In genomic region chr12:94603434-94604068, GRCh38 we compare ENCODE assay signal across 8 cellular contexts. TPM values are rescaled to one million over a fixed set of nuclear protein-coding genes. Genes with fewer than 3 reads are reported as not detected.
DNase-seq lines count a peak whose midpoint lies in the region; ATAC-seq and TF ChIP-seq lines count a peak whose summit lies in the region.

No MANE protein-coding gene starts in this region.

- no peak overlapping the region for H3K4me3 ChIP-seq in Loucy (ENCODE audit: low read length, poor library complexity, severe bottlenecking)
- H3K4me3 ChIP-seq in left ventricle myocardium inferior: no peak overlapping the region

- ATAC-seq in activated T-cell treated with anti-CD3 and anti-CD28 coated beads, Interleukin-2, amount 50 U/mL, for 4 hours: peak in 1 of 2 donors; percentile 46

- no peaks in the 10 kb centered on the region for H3K9me2 ChIP-seq in Loucy (replicated peaks; ENCODE audit: low read depth, low read length)

- H3K4me1 Mint-ChIP-seq in activated T-cell treated with anti-CD3 and anti-CD28 coated beads, Interleukin-2, amount 50 U/mL, for 4 hours (ENCODE audit: low read depth): no peaks in the 10 kb centered on the region

- no peaks in the 10 kb centered on the region for H3K79me2 ChIP-seq in Loucy (ENCODE audit: insufficient read depth, low read length)

- DNase-seq in CMK (ENCODE audit: low read depth) (peak; percentile 5), left ventricle myocardium inferior (no peak), NCI-H345 (lab: John Stamatoyannopoulos, UW) (no peak), anterior cingulate cortex (lab: John Stamatoyannopoulos, UW) (no peak), mesenteric fat pad (ENCODE audit: low spot score) (no peak)
- DNase-seq in activated T-cell treated with anti-CD3 and anti-CD28 coated beads, Interleukin-2, amount 50 U/mL, for 4 hours: peak; percentile 48
- DNase-seq in stimulated activated CD4-positive, alpha-beta T cell treated with anti-CD3 and anti-CD28 coated beads, Interleukin-4, amount 100 ng/mL, for 48 hours (ENCODE audit: low read depth in 2 of 2): peak; percentile 43 to 49

- no peak overlapping the region for H3K27ac ChIP-seq in left ventricle myocardium inferior (replicated peaks)

- no peaks in the 10 kb centered on the region for H3K27me3 ChIP-seq in Loucy (ENCODE audit: insufficient read depth, low read length, poor library complexity, severe bottlenecking)
- no peaks in the 10 kb centered on the region for H3K27me3 ChIP-seq in left ventricle myocardium inferior (ENCODE audit: low read depth)

- TF ChIP-seq CTCF in Loucy (conservative IDR thresholded peaks at IDR 0.05; ENCODE audit: low read length) (peak; percentile 78), left ventricle myocardium inferior (IDR thresholded peaks at IDR 0.05; ENCODE audit: borderline replicate concordance) (peak; percentile 74)

- intact Hi-C loops in left ventricle myocardium inferior (cut with micrococcal nuclease): no loop called here

- no peak overlapping the region for H2AFZ ChIP-seq in Loucy (ENCODE audit: low read length)

- no peak overlapping the region for H3K4me3 Mint-ChIP-seq in activated T-cell treated with anti-CD3 and anti-CD28 coated beads, Interleukin-2, amount 50 U/mL, for 4 hours

- peaks cover 12% of the 10 kb centered on the region for H3K9me3 Mint-ChIP-seq in activated T-cell treated with anti-CD3 and anti-CD28 coated beads, Interleukin-2, amount 50 U/mL, for 4 hours

- H3K9me3 ChIP-seq in Loucy (ENCODE audit: insufficient read depth, low read depth, low read length) (no peaks in the 10 kb centered on the region), left ventricle myocardium inferior (replicated peaks) (peaks cover 19% of the 10 kb centered on the region)

- H3K36me3 ChIP-seq in Loucy (ENCODE audit: insufficient read depth, low read length): no peaks in the 10 kb centered on the region
- H3K36me3 ChIP-seq in left ventricle myocardium inferior: no peaks in the 10 kb centered on the region

- H4K20me1 ChIP-seq in Loucy (ENCODE audit: insufficient read depth, low read length, poor library complexity, severe bottlenecking): no peaks in the 10 kb centered on the region

- H3K4me1 ChIP-seq in Loucy (ENCODE audit: insufficient read depth, low read length, poor library complexity, severe bottlenecking) (peaks cover 8% of the 10 kb centered on the region), left ventricle myocardium inferior (no peaks in the 10 kb centered on the region)

- H3F3A ChIP-seq in Loucy (ENCODE audit: low read depth): no peaks in the 10 kb centered on the region

- no peaks in the 10 kb centered on the region for H3K36me3 Mint-ChIP-seq in activated T-cell treated with anti-CD3 and anti-CD28 coated beads, Interleukin-2, amount 50 U/mL, for 4 hours (ENCODE audit: insufficient read depth)

- H3K27me3 Mint-ChIP-seq in activated T-cell treated with anti-CD3 and anti-CD28 coated beads, Interleukin-2, amount 50 U/mL, for 4 hours (ENCODE audit: low read depth): peaks cover 12% of the 10 kb centered on the region

- no peak overlapping the region for H3K4me2 ChIP-seq in Loucy (ENCODE audit: low read depth, low read length, poor library complexity, severe bottlenecking)

- no peak overlapping the region for H3K9ac ChIP-seq in Loucy (ENCODE audit: low read depth, low read length, poor library complexity, severe bottlenecking)

RNA-seq across cellular contexts. Expression of gene TMCC3, which starts 46.8 kb away (rescaled TPM):
- total RNA-seq in activated T-cell treated with anti-CD3 and anti-CD28 coated beads, Interleukin-2, amount 50 U/mL, for 4 hours: under 1 TPM; 0.10 to 0.21 (median 0.11) TPM
- total RNA-seq in left ventricle myocardium inferior (1.7 TPM), mesenteric fat pad (15.8 TPM)

Comparison
In these comparisons a context has a peak if more than half of its experiments do, and no peak if none do; other contexts are left out.
1. DNase-seq: peak in CMK (single experiment), activated T-cell treated with anti-CD3 and anti-CD28 coated beads, Interleukin-2, amount 50 U/mL, for 4 hours (single experiment) and stimulated activated CD4-positive, alpha-beta T cell treated with anti-CD3 and anti-CD28 coated beads, Interleukin-4, amount 100 ng/mL, for 48 hours (2 of 2); none in left ventricle myocardium inferior (single experiment), NCI-H345 (single experiment), anterior cingulate cortex (0 of 58) and mesenteric fat pad (single experiment).